In genomic region chr10:48575901-48576300, GRCh38 we compare ENCODE assay signal across 16 cellular contexts. TPM values are rescaled to one million over a fixed set of nuclear protein-coding genes. Genes with fewer than 3 reads are reported as not detected.
"Had no signal": no experiment of that assay in that cellular context is flagged by ENCODE, and none has a peak within 500 bp of the region (broad histone marks: within the 10 kb centered on the region; RNA-seq: fewer than 3 reads in every experiment).

No MANE protein-coding gene starts in this region.

- ATAC-seq: activated CD8-positive, alpha-beta T cell treated with anti-CD3 and anti-CD28 coated beads, Interleukin-2, amount 10 ng/mL, durations not matched to agents 7 days and 5 days; foreskin keratinocyte; lower lobe of right lung; stimulated activated naive CD8-positive, alpha-beta T cell treated with anti-CD3 and anti-CD28 coated beads, Interleukin-15, amount 100 ng/mL, for 72 hours had no signal

- H3K4me1 ChIP-seq: foreskin keratinocyte, lower lobe of right lung, vagina had no signal

- H3K9me3 ChIP-seq: lower lobe of right lung, suprapubic skin, vagina had no signal

- H3K36me3 ChIP-seq: lower lobe of right lung, suprapubic skin, vagina had no signal

- H3K4me3 ChIP-seq: dorsolateral prefrontal cortex, lower lobe of right lung, suprapubic skin, vagina had no signal

- H3K27me3 ChIP-seq: dorsolateral prefrontal cortex, vagina had no signal

- DNase-seq: activated CD4-positive, alpha-beta T cell treated with anti-CD3 and anti-CD28 coated beads, Interleukin-2, amount 10 ng/mL, durations not matched to agents 24 days and 14 days; activated CD8-positive, alpha-beta T cell treated with anti-CD3 and anti-CD28 coated beads, Interleukin-2, amount 10 ng/mL, durations not matched to agents 7 days and 5 days; activated effector memory CD4-positive, alpha-beta T cell treated with Interleukin-2 at 50 U/mL for 16 hours; activated T-cell treated with anti-CD3 and anti-CD28 coated beads, Interleukin-2, amount 50 U/mL, for 48 hours; dorsolateral prefrontal cortex; foreskin keratinocyte; hypothalamus; lower lobe of right lung; occipital lobe; stimulated activated CD4-positive, alpha-beta T cell treated with anti-CD3 and anti-CD28 coated beads, Interleukin-2, amount 100 ng/mL, for 24 hours; stimulated activated naive CD8-positive, alpha-beta T cell treated with anti-CD3 and anti-CD28 coated beads, Interleukin-15, amount 100 ng/mL, for 72 hours; T1000; trophoblast cell had no signal

- H3K27ac ChIP-seq: foreskin keratinocyte, lower lobe of right lung, suprapubic skin, vagina had no signal

RNA-seq across cellular contexts. Expression of gene ARHGAP22, which starts 29.0 kb away (rescaled TPM):
- total RNA-seq: activated CD4-positive, alpha-beta T cell treated with anti-CD3 and anti-CD28 coated beads, Interleukin-2, amount 10 ng/mL, durations not matched to agents 24 days and 14 days; activated CD8-positive, alpha-beta T cell treated with anti-CD3 and anti-CD28 coated beads, Interleukin-2, amount 10 ng/mL, durations not matched to agents 7 days and 5 days; T-helper 1 cell treated with Interleukin-12 subunit alpha and Interleukin-12 subunit beta and Interleukin-4 antibody, amounts not matched to agents 30 ng/mL and 1 ng/mL, for 36 hours had no signal
